20 cellular contexts compared by ENCODE assay signal in the genomic region with DNA sequence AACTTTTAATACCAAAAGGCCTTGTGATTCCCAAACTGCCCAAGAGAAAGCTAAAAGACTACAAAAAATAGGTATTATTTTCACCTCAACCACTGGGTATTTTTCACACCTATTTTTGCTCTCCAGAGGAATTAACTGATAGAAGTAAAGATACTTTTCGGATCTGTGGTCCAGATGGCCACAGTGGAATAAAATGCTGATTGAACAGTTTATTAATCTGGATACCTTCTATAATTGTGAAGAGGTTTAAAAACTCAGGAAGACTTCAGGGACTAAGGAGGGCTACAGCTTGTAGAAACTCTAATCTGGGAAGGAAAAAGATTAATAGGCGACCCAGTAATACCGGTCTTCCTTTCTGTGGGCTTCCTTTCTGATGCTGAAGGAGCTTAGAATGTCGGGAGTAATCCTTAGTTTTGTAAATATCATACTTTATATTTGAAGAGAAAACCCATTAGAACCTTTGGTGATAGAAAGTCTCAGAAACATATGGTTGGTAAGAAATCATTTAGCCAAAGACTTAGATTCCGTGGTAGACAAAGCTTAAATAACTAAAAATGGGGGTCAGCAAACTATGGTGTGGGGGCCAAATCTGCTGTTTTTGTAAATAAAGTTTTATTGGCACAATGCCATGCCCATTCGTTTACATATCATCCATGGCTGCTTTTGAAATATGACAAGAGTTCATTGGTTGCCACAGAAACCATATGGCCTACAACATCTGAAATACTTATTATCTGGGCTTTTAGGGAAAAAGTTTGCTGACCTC. TPM values are rescaled to one million over a fixed set of nuclear protein-coding genes. Genes with fewer than 3 reads are reported as not detected.
A peak's percentile ranks its signal among the peaks of the same experiment; 100 is the strongest.
DNase-seq lines count a peak whose midpoint lies in the region; ATAC-seq, FAIRE-seq and TF ChIP-seq lines count a peak whose summit lies in the region.
"Had no signal": no experiment of that assay in that cellular context is flagged by ENCODE, and none has a peak within 500 bp of the region (broad histone marks: within the 10 kb centered on the region; RNA-seq: fewer than 3 reads in every experiment).

No MANE protein-coding gene starts in this region.

- TF ChIP-seq CTCF in breast epithelium (IDR thresholded peaks at IDR 0.05) (no peak), MCF 10A (IDR thresholded peaks at IDR 0.05; ENCODE audit: unreplicated experiment) (no peak), IMR-90 (conservative IDR thresholded peaks at IDR 0.05; ENCODE audit: low read depth, low read length) (no peak), K562 (IDR thresholded peaks at IDR 0.05 in 2 of 3, conservative IDR thresholded peaks at IDR 0.05 in 1 of 3; ENCODE audit: insufficient read depth in 2 of 3, low read depth in 1 of 3, low read length in 3 of 3) (no peak), mesothelial cell of epicardium (IDR thresholded peaks at IDR 0.05; ENCODE audit: unreplicated experiment) (no peak)

- H3K27me3 ChIP-seq in breast epithelium (no peaks in the 10 kb centered on the region), IMR-90 (ENCODE audit: control insufficient read depth, insufficient read depth, low read length) (no peaks in the 10 kb centered on the region), K562 (ENCODE audit: control insufficient read depth in 2 of 2, insufficient read depth in 2 of 2, low read length in 2 of 2) (no peaks in the 10 kb centered on the region)

- no peak overlapping the region for H4K8ac ChIP-seq in IMR-90 (ENCODE audit: low read depth in 2 of 2, low read length in 2 of 2)

- TF ChIP-seq RAD21 in IMR-90 (IDR thresholded peaks at IDR 0.05; ENCODE audit: low read length): no peak
- TF ChIP-seq RAD21 in K562 (CRISPR knock-in tag; conservative IDR thresholded peaks at IDR 0.05 in 1 of 2, IDR thresholded peaks at IDR 0.05 in 1 of 2): no peak

- H3K9me3 Mint-ChIP-seq in MCF 10A (ENCODE audit: unreplicated experiment): peaks cover 8% of the 10 kb centered on the region
- H3K9me3 Mint-ChIP-seq in mesothelial cell of epicardium: peaks cover 29% of the 10 kb centered on the region

- DNase-seq in breast epithelium (ENCODE audit: low spot score in 2 of 2) (no peak), MCF 10A (ENCODE audit: unreplicated experiment) (no peak), IMR-90 (no peak), K562 (ENCODE audit: extremely low read depth in 1 of 4, low spot score in 3 of 4) (no peak), mesothelial cell of epicardium (ENCODE audit: low spot score in 2 of 2, unreplicated experiment in 2 of 2) (no peak), kidney tubule cell (ENCODE audit: low spot score) (no peak)
- DNase-seq: 8988T; C1 segment of cervical spinal cord; Calu3; CD4-positive, alpha-beta memory T cell; COR-L47; DMS53; DMS79 treated with DMSO at 0.1 percent for 48 hours; GF-D8; GOT3; H7; HCEC 1CT had no signal

- FAIRE-seq in K562 (lab: Jason Lieb, UNC): no peak
- FAIRE-seq: GM12892 had no signal

- ATAC-seq in IMR-90 (ENCODE audit: low read depth): no peak
- no peak for ATAC-seq in K562
- ATAC-seq in GM21381 (IDR thresholded peaks at IDR 0.05; ENCODE audit: unreplicated experiment): no peak
- no peak for ATAC-seq in GM21390 (IDR thresholded peaks at IDR 0.05; ENCODE audit: unreplicated experiment)

- dilution Hi-C loops in IMR-90 (cut with HindIII; ENCODE audit: low sequenced_read_pairs, unreplicated experiment): loop anchor here (25.0 kb wide), 1 partner anchor 89 kb away; the partner anchor contains the start of gene SYNM

- H3K4me1 ChIP-seq in breast epithelium (no peaks in the 10 kb centered on the region), IMR-90 (ENCODE audit: control insufficient read depth, insufficient read depth, low read length) (no peaks in the 10 kb centered on the region), K562 (replicated peaks in 1 of 2; ENCODE audit: control insufficient read depth in 2 of 2, insufficient read depth in 2 of 2, low read length in 2 of 2) (no peaks in the 10 kb centered on the region)

- no peak overlapping the region for H2BK5ac ChIP-seq in IMR-90 (ENCODE audit: low read depth, low read length, poor library complexity, severe bottlenecking)

- H3K9me1 ChIP-seq in IMR-90 (ENCODE audit: insufficient read depth, low read length) (peaks cover 7% of the 10 kb centered on the region; the same call in 1 of the 2 replicates), K562 (ENCODE audit: control insufficient read depth, insufficient read depth, low read length) (no peaks in the 10 kb centered on the region)

- no peak overlapping the region for H2BK15ac ChIP-seq in IMR-90 (ENCODE audit: low read depth, low read length)

- no peak overlapping the region for H2BK120ac ChIP-seq in IMR-90 (ENCODE audit: low read depth, low read length)

- H3K4me1 Mint-ChIP-seq in MCF 10A (ENCODE audit: insufficient read depth, unreplicated experiment) (peaks cover 6% of the 10 kb centered on the region), mesothelial cell of epicardium (peaks cover 8% of the 10 kb centered on the region)

- BruUV-seq in MCF 10A (replicated peaks; lab: Mats Ljungman, UMichigan): no TSS peak
- no TSS peak for BruUV-seq in IMR-90 (replicated peaks; lab: Mats Ljungman, UMichigan)
- BruUV-seq in K562 (replicated peaks; lab: Mats Ljungman, UMichigan): no TSS peak

- no peak overlapping the region for H2AK9ac ChIP-seq in IMR-90 (replicated peaks; ENCODE audit: low read depth, low read length, poor library complexity)

- TF ChIP-seq POLR2A in breast epithelium (IDR thresholded peaks at IDR 0.05) (no peak), IMR-90 (IDR thresholded peaks at IDR 0.05; ENCODE audit: low read depth, low read length) (no peak), K562 (conservative IDR thresholded peaks at IDR 0.05) (no peak)

- H2AFZ ChIP-seq in IMR-90 (replicated peaks; ENCODE audit: low read length, poor library complexity): no peak overlapping the region
- no peak overlapping the region for H2AFZ ChIP-seq in K562 (ENCODE audit: low read depth, low read length)

- H3K36me3 ChIP-seq in breast epithelium: no peaks in the 10 kb centered on the region
- H3K36me3 ChIP-seq in IMR-90 (ENCODE audit: control insufficient read depth, insufficient read depth, low read length): peaks cover 5% of the 10 kb centered on the region
- H3K36me3 ChIP-seq in K562 (ENCODE audit: control insufficient read depth, insufficient read depth, low read length): no peaks in the 10 kb centered on the region

- H3K4me3 ChIP-seq in breast epithelium (no peak overlapping the region), IMR-90 (ENCODE audit: insufficient read depth, low read depth, low read length) (no peak overlapping the region), K562 (no peak overlapping the region)

- H3K14ac ChIP-seq in IMR-90 (replicated peaks; ENCODE audit: low read depth, low read length): no peak overlapping the region

- no peaks in the 10 kb centered on the region for H3K27me3 Mint-ChIP-seq in MCF 10A (ENCODE audit: insufficient read depth, unreplicated experiment)
- H3K27me3 Mint-ChIP-seq in mesothelial cell of epicardium (ENCODE audit: low read depth): no peaks in the 10 kb centered on the region

- WGBS in IMR-90 (ENCODE audit: extremely low coverage in 2 of 2, insufficient read length in 1 of 2), 2 experiments: no CpG with 5 or more reads among the region's 6 CpGs
- 9% methylated on average over 6 of the region's 6 CpGs for WGBS in K562 (ENCODE audit: insufficient coverage, low coverage, missing lambda C conversion rate)

- no peak overlapping the region for H3K27ac Mint-ChIP-seq in MCF 10A (ENCODE audit: low read depth, unreplicated experiment)
- H3K27ac Mint-ChIP-seq in mesothelial cell of epicardium: peak overlapping the region; percentile 61
- H3K27ac Mint-ChIP-seq: CD4-positive, alpha-beta memory T cell had no signal

- TF ChIP-seq EP300 in K562 (IDR thresholded peaks at IDR 0.05; ENCODE audit: low read length): no peak

- no peaks in the 10 kb centered on the region for H3K79me2 ChIP-seq in K562 (ENCODE audit: control insufficient read depth, insufficient read depth, low read length)

- POLR2A ChIA-PET in MCF 10A (lab: Yijun Ruan, JAX) (interaction anchor here (1.0 kb wide), 1 partner anchor 24 kb away, joined by 3 read pairs; no protein-coding TSS in a partner anchor), IMR-90 (lab: Charles Lee; ENCODE audit: unreplicated experiment) (no interaction called here), K562 (lab: Yijun Ruan, JAX) (no interaction called here)

- in situ Hi-C loops in IMR-90 (cut with MboI; ENCODE audit: low sequenced_read_pairs) (loop anchor here (25.0 kb wide), 1 partner anchor 764 kb away; no protein-coding TSS in a partner anchor), K562 (cut with MboI) (no loop called here)

- H3K36me3 Mint-ChIP-seq in MCF 10A (ENCODE audit: insufficient read depth, unreplicated experiment) (peaks cover 26% of the 10 kb centered on the region), mesothelial cell of epicardium (peaks cover 40% of the 10 kb centered on the region)
- H3K36me3 Mint-ChIP-seq: CD4-positive, alpha-beta memory T cell had no signal

- H3K4ac ChIP-seq in IMR-90 (ENCODE audit: low read depth, low read length): no peak overlapping the region

- H3K4me2 ChIP-seq in IMR-90 (ENCODE audit: low read depth, low read length): no peak overlapping the region
- no peak overlapping the region for H3K4me2 ChIP-seq in K562 (ENCODE audit: insufficient read depth, low read length)

- intact Hi-C loops in breast epithelium (cut with DNase I; ENCODE audit: low total_unique reads) (no loop called here), MCF 10A (cut with micrococcal nuclease) (no loop called here), IMR-90 (cut with micrococcal nuclease) (loop anchor here (5.0 kb wide), 1 partner anchor 736 kb away; no protein-coding TSS in a partner anchor), K562 (cut with micrococcal nuclease) (no loop called here)

- H2BK20ac ChIP-seq in IMR-90 (ENCODE audit: low read depth, low read length): no peak overlapping the region

- H3K79me1 ChIP-seq in IMR-90 (ENCODE audit: low read depth in 1 of 2, low read length in 2 of 2): peaks cover 3% of the 10 kb centered on the region in 2 experiments; a peak in 2 of 4 replicates

- no peak overlapping the region for H3K9ac ChIP-seq in IMR-90 (ENCODE audit: low read depth, low read length)
- H3K9ac ChIP-seq in K562 (ENCODE audit: insufficient read depth in 1 of 2, low read depth in 2 of 2, low read length in 2 of 2): no peak overlapping the region

- H3K27ac ChIP-seq in breast epithelium (peak overlapping the region; percentile 64 to 84), IMR-90 (ENCODE audit: insufficient read depth, low read length) (no peak overlapping the region), K562 (ENCODE audit: extremely low read depth, low read depth, low read length) (no peak overlapping the region)

- no peak overlapping the region for H3K4me3 Mint-ChIP-seq in MCF 10A (ENCODE audit: unreplicated experiment)
- H3K4me3 Mint-ChIP-seq in mesothelial cell of epicardium: no peak overlapping the region
- H3K4me3 Mint-ChIP-seq: CD4-positive, alpha-beta memory T cell had no signal

- no peak overlapping the region for H2AK5ac ChIP-seq in IMR-90 (ENCODE audit: low read depth, low read length)

- H4K5ac ChIP-seq in IMR-90 (ENCODE audit: low read depth, low read length): no peak overlapping the region

- no peaks in the 10 kb centered on the region; the same call in 1 of the 2 replicates for H4K20me1 ChIP-seq in IMR-90 (ENCODE audit: insufficient read depth, low read length)
- no peaks in the 10 kb centered on the region for H4K20me1 ChIP-seq in K562 (replicated peaks; ENCODE audit: control insufficient read depth, insufficient read depth, low read length)

- no peak overlapping the region for H3K23ac ChIP-seq in IMR-90 (ENCODE audit: low read depth, low read length)

- no peak overlapping the region for H3K56ac ChIP-seq in IMR-90 (ENCODE audit: extremely low read depth, insufficient read depth, low read length)

- no peak overlapping the region for H3K18ac ChIP-seq in IMR-90 (ENCODE audit: low read depth, low read length)

- H4K91ac ChIP-seq in IMR-90 (ENCODE audit: insufficient read depth, low read depth, low read length): no peak overlapping the region

- H3K9me3 ChIP-seq in breast epithelium: no peaks in the 10 kb centered on the region
- H3K9me3 ChIP-seq in IMR-90 (ENCODE audit: control insufficient read depth, insufficient read depth, low read length): no peaks in the 10 kb centered on the region
- H3K9me3 ChIP-seq in K562 (replicated peaks; ENCODE audit: control insufficient read depth, insufficient read depth, low read depth, low read length): no peaks in the 10 kb centered on the region

- CTCF ChIA-PET in MCF 10A (lab: Yijun Ruan, JAX): interaction anchor here (1.0 kb wide), 1 partner anchor 12 kb away, joined by 7 read pairs; no protein-coding TSS in a partner anchor
- CTCF ChIA-PET in IMR-90 (lab: Yijun Ruan, JAX): interaction anchor here (0.7 to 2.3 kb wide), 2 partner anchors 96 to 101 kb away, joined by 5 to 7 read pairs; no protein-coding TSS in a partner anchor
- CTCF ChIA-PET in K562 (lab: Yijun Ruan, JAX; ENCODE audit: low intra/inter-chr PET ratio): no interaction called here

RNA-seq across cellular contexts. Expression of gene TTC23, which starts 47.8 kb away (rescaled TPM):
- total RNA-seq in breast epithelium: 10 to 100 TPM; 19.2 to 43.9 (median 29.5) TPM
- 15.1 and 15.6 TPM in 2 replicates for total RNA-seq in MCF 10A (2022)
- total RNA-seq in IMR-90 (2012; rRNA removed): 28.3 and 29.8 TPM in 2 replicates
- 5.2 and 7.8 TPM in 2 replicates for polyA plus RNA-seq in IMR-90 (2012; rRNA removed)
- polyA plus RNA-seq in IMR-90 (2012; cell fraction: cytosol; rRNA removed): 2.1 and 3.0 TPM in 2 replicates
- 6.6 and 9.5 TPM in 2 replicates for polyA plus RNA-seq in IMR-90 (2012; cell fraction: nucleus; rRNA removed; ENCODE audit: low replicate concordance)
- total RNA-seq in K562 (2011; cell fraction: chromatin; rRNA removed; ENCODE audit: low replicate concordance): 2.8 and 8.4 TPM in 2 replicates
- total RNA-seq in K562 (2011; cell fraction: nucleolus; rRNA removed): 1.4 and 2.3 TPM in 2 replicates
- 2.6 and 4.2 TPM in 2 replicates for total RNA-seq in K562 (2011; cell fraction: nucleoplasm; rRNA removed)
- total RNA-seq in K562 (2014; rRNA removed): 2.3 TPM in 2 replicates
- 3.7 and 4.1 TPM in 2 replicates for total RNA-seq in K562 (2014; rRNA removed; fragmentation: Illumina TruSeq; extraction: Trizol)
- total RNA-seq in K562 (2015; rRNA removed; fragmentation: Illumina TruSeq; extraction: Trizol): 4.5 and 4.6 TPM in 2 replicates
- 3.2 and 3.5 TPM in 2 replicates for total RNA-seq in K562 (2021)
- 0.91 and 1.7 TPM in 2 replicates for polyA plus RNA-seq in K562 (2011; rRNA removed)
- polyA plus RNA-seq in K562 (2011; cell fraction: cytosol; rRNA removed): 0.49 and 0.63 TPM in 2 replicates
- 1.6 and 2.9 TPM in 2 replicates for polyA plus RNA-seq in K562 (2011; cell fraction: nucleus; rRNA removed)
- 3.2 and 4.6 TPM in 2 replicates for polyA plus RNA-seq in K562 (2012)
- 3.4 and 3.7 TPM in 2 replicates for polyA plus RNA-seq in K562 (2014; fragmentation: Illumina TruSeq; extraction: Trizol)
- polyA plus RNA-seq in K562 (2014; fragmentation: Nextera tagmentation; extraction: Ambion mirVana): under 1 TPM; 0.41 to 0.69 TPM
- polyA plus RNA-seq in K562 (2014; rRNA removed): 1.7 and 2.5 TPM in 2 replicates
- 1.7 and 2.0 TPM in 2 replicates for polyA minus RNA-seq in K562 (2011; rRNA and poly(A)+ RNA removed)
- 1.0 and 2.2 TPM in 2 replicates for polyA minus RNA-seq in K562 (2011; cell fraction: cytosol; rRNA and poly(A)+ RNA removed)
- polyA minus RNA-seq in K562 (2011; cell fraction: nucleus; rRNA and poly(A)+ RNA removed): 2.3 TPM in 2 replicates
- total RNA-seq in mesothelial cell of epicardium: 32.3 to 34.6 TPM (median 34.0 TPM) in 3 replicates

RNA-seq across cellular contexts. Expression of gene LRRC28, which starts 49.7 kb away (rescaled TPM):
- total RNA-seq in breast epithelium (10 to 100 TPM; 24.3 to 52.2 (median 44.3) TPM), MCF 10A (2022) (10.6 and 11.4 TPM in 2 replicates), IMR-90 (2012; rRNA removed) (17.5 and 21.1 TPM in 2 replicates), K562 (2014; rRNA removed) (6.8 and 8.1 TPM in 2 replicates), K562 (2014; rRNA removed; fragmentation: Illumina TruSeq; extraction: Trizol) (5.8 and 7.8 TPM in 2 replicates), K562 (2015; rRNA removed; fragmentation: Illumina TruSeq; extraction: Trizol) (6.6 and 7.2 TPM in 2 replicates), K562 (2021) (5.9 and 9.3 TPM in 2 replicates), mesothelial cell of epicardium (29.3 to 30.2 TPM (median 29.8 TPM) in 3 replicates)
- polyA plus RNA-seq in IMR-90 (2012; rRNA removed) (10.3 and 12.7 TPM in 2 replicates), K562 (2011; rRNA removed) (6.5 and 17.4 TPM in 2 replicates), K562 (2014; fragmentation: Illumina TruSeq; extraction: Trizol) (6.7 and 7.9 TPM in 2 replicates), K562 (2014; fragmentation: Nextera tagmentation; extraction: Ambion mirVana) (10 to 100 TPM in 1 of 2 experiments, 1 to 10 TPM in 1; 9.2 to 10.0 TPM), K562 (2014; rRNA removed) (5.5 and 8.6 TPM in 2 replicates)
- polyA plus RNA-seq in IMR-90 (2012; cell fraction: cytosol; rRNA removed): 5.9 and 6.3 TPM in 2 replicates
- 1.9 and 12.6 TPM in 2 replicates for polyA plus RNA-seq in IMR-90 (2012; cell fraction: nucleus; rRNA removed; ENCODE audit: low replicate concordance)
- total RNA-seq in K562 (2011; cell fraction: chromatin; rRNA removed; ENCODE audit: low replicate concordance): 10.4 and 19.6 TPM in 2 replicates
- 4.2 and 11.6 TPM in 2 replicates for total RNA-seq in K562 (2011; cell fraction: nucleolus; rRNA removed)
- 9.2 and 15.8 TPM in 2 replicates for total RNA-seq in K562 (2011; cell fraction: nucleoplasm; rRNA removed)
- 8.4 and 9.0 TPM in 2 replicates for polyA plus RNA-seq in K562 (2011; cell fraction: cytosol; rRNA removed)
- polyA plus RNA-seq in K562 (2011; cell fraction: nucleus; rRNA removed): 6.5 and 10.0 TPM in 2 replicates
- 5.6 and 11.3 TPM in 2 replicates for polyA plus RNA-seq in K562 (2012)
- polyA minus RNA-seq in K562 (2011; rRNA and poly(A)+ RNA removed): 11.1 and 19.8 TPM in 2 replicates
- polyA minus RNA-seq in K562 (2011; cell fraction: cytosol; rRNA and poly(A)+ RNA removed): 3.4 and 5.7 TPM in 2 replicates
- polyA minus RNA-seq in K562 (2011; cell fraction: nucleus; rRNA and poly(A)+ RNA removed): 7.3 and 14.5 TPM in 2 replicates

Comparison
In these comparisons a context has a peak if more than half of its experiments do, and no peak if none do; other contexts are left out.
1. H3K27ac ChIP-seq: peak in breast epithelium (2 of 2); none in IMR-90 (single experiment) and K562 (single experiment).